9 cellular contexts compared by ENCODE assay signal in the genomic region with DNA sequence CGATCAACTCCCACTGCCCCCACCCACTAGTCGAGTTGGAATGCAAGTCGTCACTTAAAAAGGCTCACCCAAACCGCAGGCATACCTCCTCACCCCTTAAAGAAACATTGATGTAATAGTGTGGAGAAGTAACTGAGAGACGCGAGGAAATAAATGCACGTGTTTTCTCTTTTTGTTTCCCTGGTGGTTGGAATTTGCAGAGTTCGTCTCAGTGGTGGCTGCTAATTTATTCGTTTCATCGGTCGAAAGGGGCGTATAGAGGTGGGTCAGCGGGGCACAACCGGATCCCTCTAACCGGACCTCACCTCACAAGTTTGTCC. TPM values are rescaled to one million over a fixed set of nuclear protein-coding genes. Genes with fewer than 3 reads are reported as not detected.
DNase-seq lines count a peak whose midpoint lies in the region; FAIRE-seq and TF ChIP-seq lines count a peak whose summit lies in the region.
"Had no signal": no experiment of that assay in that cellular context is flagged by ENCODE, and none has a peak within 500 bp of the region (broad histone marks: within the 10 kb centered on the region; RNA-seq: fewer than 3 reads in every experiment).

No MANE protein-coding gene starts in this region.

- peak overlapping the region; percentile 64 for H2AFZ ChIP-seq in neuron (ENCODE audit: low read depth, low read length)

- no peak for TF ChIP-seq POLR2A in esophagus squamous epithelium (IDR thresholded peaks at IDR 0.05)

- TF ChIP-seq CTCF in AG04450 (IDR thresholded peaks at IDR 0.05; ENCODE audit: low read depth, low read length) (peak; percentile 29), esophagus squamous epithelium (IDR thresholded peaks at IDR 0.05) (peak in 1 of 6 experiments; percentile 20)

- H3K36me3 ChIP-seq in esophagus squamous epithelium = no peaks in the 10 kb centered on the region
- H3K36me3 ChIP-seq in neuron (ENCODE audit: insufficient read depth, low read length) = no peaks in the 10 kb centered on the region

- H3K27me3 ChIP-seq in AG04450 (ENCODE audit: control insufficient read depth, insufficient read depth, low read length) (peaks cover 63% of the 10 kb centered on the region), esophagus squamous epithelium (peaks cover 0 to 83% (median 12%) of the 10 kb centered on the region in 4 donors), neuron (ENCODE audit: insufficient read depth, low read length) (no peaks in the 10 kb centered on the region)

- peaks cover 3 to 42% (median 18%) of the 10 kb centered on the region in 3 donors for H3K4me1 ChIP-seq in esophagus squamous epithelium
- peaks cover 27% of the 10 kb centered on the region for H3K4me1 ChIP-seq in neuron (ENCODE audit: insufficient read depth, low read length)

- POLR2A ChIA-PET in AG04450 (lab: Yijun Ruan, JAX) = no interaction called here

- in situ Hi-C loops in G401 (cut with HindIII; ENCODE audit: low sequenced_read_pairs) = no loop called here

- 3 to 7% methylated on average over 14 to 15 of the region's 15 CpGs for WGBS in esophagus squamous epithelium, 2 donors

- no peak for FAIRE-seq in GM19239 (lab: Jason Lieb, UNC)

- no peak for TF ChIP-seq EP300 in Ishikawa (IDR thresholded peaks at IDR 0.05; ENCODE audit: borderline replicate concordance)

- no peak overlapping the region for H3K4me3 ChIP-seq in AG04450 (ENCODE audit: low read depth, low read length)
- peak overlapping the region; percentile 13 to 69 (median 42) for H3K4me3 ChIP-seq in esophagus squamous epithelium
- H3K4me3 ChIP-seq in neuron (ENCODE audit: low read length) = peak overlapping the region; percentile 96

- CTCF ChIA-PET in AG04450 (lab: Charles Lee) = no interaction called here

- no peak for TF ChIP-seq RAD21 in Ishikawa (IDR thresholded peaks at IDR 0.05; ENCODE audit: low read depth)

- H3K27ac ChIP-seq in AG04450 (ENCODE audit: low read depth, low read length) (no peak overlapping the region), esophagus squamous epithelium (no peak overlapping the region)

- no peak for DNase-seq in AG04450 (ENCODE audit: low read depth, low spot score)
- no peak for DNase-seq in esophagus squamous epithelium (lab: John Stamatoyannopoulos, UW)
- no peak for DNase-seq in G401 (ENCODE audit: low spot score)
- no peak for DNase-seq in GM19239 (ENCODE audit: insufficient read length, low spot score)
- no peak for DNase-seq in NCI-H1092 treated with DMSO at 0.1 percent for 48 hours (lab: John Stamatoyannopoulos, UW)
- DNase-seq in activated naive CD4-positive, alpha-beta T cell (lab: John Stamatoyannopoulos, UW) = no peak
- DNase-seq: stimulated activated naive CD8-positive, alpha-beta T cell treated with anti-CD3 and anti-CD28 coated beads, Interleukin-15, amount 100 ng/mL, for 72 hours had no signal

- intact Hi-C loops in esophagus squamous epithelium (cut with DNase I) = no loop called here

- H3K9me3 ChIP-seq in AG04450 (ENCODE audit: control insufficient read depth, insufficient read depth, low read length) (peaks cover 6% of the 10 kb centered on the region; the same call in 1 of the 2 replicates), esophagus squamous epithelium (no peaks in the 10 kb centered on the region), neuron (ENCODE audit: low read length) (no peaks in the 10 kb centered on the region)

TF ChIP-seq in Ishikawa, 13 proteins besides CTCF, POLR2A, EP300 and RAD21:
- TF ChIP-seq, protein P1, sequence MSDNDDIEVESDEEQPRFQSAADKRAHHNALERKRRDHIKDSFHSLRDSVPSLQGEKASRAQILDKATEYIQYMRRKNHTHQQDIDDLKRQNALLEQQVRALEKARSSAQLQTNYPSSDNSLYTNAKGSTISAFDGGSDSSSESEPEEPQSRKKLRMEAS (IDR thresholded peaks at IDR 0.05) = peak; percentile 67; the same call in 1 of the 2 replicates
- TF ChIP-seq TEAD4 (IDR thresholded peaks at IDR 0.05) (peak; percentile 66), EGR1 (IDR thresholded peaks at IDR 0.05) (no peak), YY1 (IDR thresholded peaks at IDR 0.05; ENCODE audit: low read depth) (no peak), CREB1 (IDR thresholded peaks at IDR 0.05; ENCODE audit: low read depth) (0 out of 2 replicates have a peak, but pooled peaks have one; percentile 6)

RNA-seq across cellular contexts. Expression of gene NPAS3, which starts 5.1 kb away (rescaled TPM):
- not detected in 2 replicates for polyA plus RNA-seq in AG04450 (2011; rRNA removed)
- not detected in 2 replicates for polyA minus RNA-seq in AG04450 (2011; rRNA and poly(A)+ RNA removed)
- 1 to 10 TPM in 1 of 4 donors, under 1 TPM in 2, not detected in 1; 0.13 to 1.1 (median 0.47) TPM for total RNA-seq in esophagus squamous epithelium
- total RNA-seq in G401 (2014; rRNA removed; shearing (Covaris generic)) = not detected in 2 replicates
